21 cellular contexts compared by ENCODE assay signal in the genomic region with DNA sequence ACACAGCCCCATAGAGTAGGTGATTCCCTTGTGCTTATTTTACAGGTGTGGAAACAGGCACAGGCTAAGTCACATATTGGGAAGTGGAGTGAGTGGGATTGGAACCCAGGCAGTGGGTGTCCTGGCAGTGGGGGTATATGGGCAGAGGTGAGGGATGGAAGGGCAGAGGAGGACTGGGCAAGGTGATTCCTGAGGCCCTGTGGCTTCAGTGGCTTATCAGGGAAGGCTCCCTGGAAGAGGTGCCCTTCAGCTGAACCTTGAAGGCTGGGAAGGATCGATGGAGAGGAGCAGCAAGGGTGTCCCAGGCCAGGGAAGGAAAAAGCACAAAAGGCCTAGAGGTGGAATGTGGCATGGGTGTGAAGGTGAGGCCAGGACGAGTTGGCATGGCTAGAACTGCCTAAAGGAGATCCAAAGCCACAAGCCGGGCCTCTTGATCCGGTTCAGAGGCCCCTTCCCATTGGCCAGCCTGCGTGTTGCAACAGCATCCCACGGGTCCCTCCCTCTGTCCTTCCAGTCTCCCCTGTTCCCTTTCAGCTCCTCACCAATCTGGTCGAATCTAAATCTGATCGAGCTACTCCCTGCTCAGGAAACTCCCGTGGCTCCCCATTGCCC. TPM values are rescaled to one million over a fixed set of nuclear protein-coding genes. Genes with fewer than 3 reads are reported as not detected.
DNase-seq lines count a peak whose midpoint lies in the region; ATAC-seq and TF ChIP-seq lines count a peak whose summit lies in the region.
"Had no signal": no experiment of that assay in that cellular context is flagged by ENCODE, and none has a peak within 500 bp of the region (broad histone marks: within the 10 kb centered on the region; RNA-seq: fewer than 3 reads in every experiment).

No MANE protein-coding gene starts in this region.

- no peak for ATAC-seq in activated T-cell treated with anti-CD3 and anti-CD28 coated beads, Interleukin-2, amount 50 U/mL, for 72 hours (replicated peaks in 1 of 2)
- ATAC-seq in activated T-helper 17 cell treated with anti-CD3 and anti-CD28 coated beads, Interleukin-2, amount 50 U/mL, for 72 hours (replicated peaks): no peak
- no peak for ATAC-seq in GM18907 (IDR thresholded peaks at IDR 0.05; ENCODE audit: unreplicated experiment)
- ATAC-seq in SK-N-SH treated with all-trans-retinoic acid at 6 μM for 48 hours: no peak
- ATAC-seq: GM23338, Panc1 had no signal

- H3K27ac Mint-ChIP-seq in activated T-cell treated with anti-CD3 and anti-CD28 coated beads, Interleukin-2, amount 50 U/mL, for 24 hours: peak overlapping the region; percentile 44
- H3K27ac Mint-ChIP-seq in activated T-cell treated with anti-CD3 and anti-CD28 coated beads, Interleukin-2, amount 50 U/mL, for 72 hours: no peak overlapping the region
- peak overlapping the region; percentile 4 for H3K27ac Mint-ChIP-seq in activated T-helper 17 cell treated with anti-CD3 and anti-CD28 coated beads, Interleukin-2, amount 50 U/mL, for 72 hours
- peak overlapping the region; percentile 82 for H3K27ac Mint-ChIP-seq in neural crest cell (ENCODE audit: unreplicated experiment)
- no peak overlapping the region for H3K27ac Mint-ChIP-seq in activated T-helper 1 cell treated with anti-CD3 and anti-CD28 coated beads, Interleukin-12 subunit alpha, Interleukin-12 subunit beta, Interleukin-2, Interleukin-4 antibody, amounts not matched to agents 30 ng/mL and 10 ng/mL and 1 ng/mL, durations not matched to agents 14 hours and 24 hours and 36 hours
- H3K27ac Mint-ChIP-seq: GM23338 had no signal

- TF ChIP-seq CTCF in neural crest cell (conservative IDR thresholded peaks at IDR 0.05): no peak

- H3K36me3 Mint-ChIP-seq in activated T-cell treated with anti-CD3 and anti-CD28 coated beads, Interleukin-2, amount 50 U/mL, for 24 hours (ENCODE audit: low read depth): peaks cover 53% of the 10 kb centered on the region
- peaks cover 10 to 33% of the 10 kb centered on the region in 2 donors for H3K36me3 Mint-ChIP-seq in activated T-cell treated with anti-CD3 and anti-CD28 coated beads, Interleukin-2, amount 50 U/mL, for 72 hours (ENCODE audit: insufficient read depth in 2 of 2)
- H3K36me3 Mint-ChIP-seq in activated T-helper 17 cell treated with anti-CD3 and anti-CD28 coated beads, Interleukin-2, amount 50 U/mL, for 72 hours (ENCODE audit: low read depth): peaks cover 11% of the 10 kb centered on the region
- H3K36me3 Mint-ChIP-seq in neural crest cell (ENCODE audit: low read depth): peaks cover 17% of the 10 kb centered on the region
- H3K36me3 Mint-ChIP-seq in activated T-helper 1 cell treated with anti-CD3 and anti-CD28 coated beads, Interleukin-12 subunit alpha, Interleukin-12 subunit beta, Interleukin-2, Interleukin-4 antibody, amounts not matched to agents 30 ng/mL and 10 ng/mL and 1 ng/mL, durations not matched to agents 14 hours and 24 hours and 36 hours (ENCODE audit: low read depth): peaks cover 25% of the 10 kb centered on the region

- intact Hi-C loops in activated T-helper 1 cell treated with anti-CD3 and anti-CD28 coated beads, Interleukin-12 subunit alpha, Interleukin-12 subunit beta, Interleukin-2, Interleukin-4 antibody, amounts not matched to agents 30 ng/mL and 10 ng/mL and 1 ng/mL, durations not matched to agents 14 hours and 24 hours and 36 hours (cut with micrococcal nuclease): no loop called here

- H3K27me3 Mint-ChIP-seq in activated T-cell treated with anti-CD3 and anti-CD28 coated beads, Interleukin-2, amount 50 U/mL, for 24 hours: no peaks in the 10 kb centered on the region
- H3K27me3 Mint-ChIP-seq in activated T-cell treated with anti-CD3 and anti-CD28 coated beads, Interleukin-2, amount 50 U/mL, for 72 hours (ENCODE audit: low read depth): no peaks in the 10 kb centered on the region
- H3K27me3 Mint-ChIP-seq in activated T-helper 17 cell treated with anti-CD3 and anti-CD28 coated beads, Interleukin-2, amount 50 U/mL, for 72 hours: no peaks in the 10 kb centered on the region
- no peaks in the 10 kb centered on the region for H3K27me3 Mint-ChIP-seq in neural crest cell (ENCODE audit: low read depth)
- no peaks in the 10 kb centered on the region for H3K27me3 Mint-ChIP-seq in activated T-helper 1 cell treated with anti-CD3 and anti-CD28 coated beads, Interleukin-12 subunit alpha, Interleukin-12 subunit beta, Interleukin-2, Interleukin-4 antibody, amounts not matched to agents 30 ng/mL and 10 ng/mL and 1 ng/mL, durations not matched to agents 14 hours and 24 hours and 36 hours (ENCODE audit: insufficient read depth)

- DNase-seq in activated T-cell treated with anti-CD3 and anti-CD28 coated beads, Interleukin-2, amount 50 U/mL, for 24 hours: no peak
- DNase-seq in activated T-cell treated with anti-CD3 and anti-CD28 coated beads, Interleukin-2, amount 50 U/mL, for 72 hours: no peak
- no peak for DNase-seq in neural crest cell (ENCODE audit: low read depth, low spot score)
- no peak for DNase-seq in activated T-helper 1 cell treated with anti-CD3 and anti-CD28 coated beads, Interleukin-12 subunit alpha, Interleukin-12 subunit beta, Interleukin-2, Interleukin-4 antibody, amounts not matched to agents 30 ng/mL and 10 ng/mL and 1 ng/mL, durations not matched to agents 14 hours and 24 hours and 36 hours (ENCODE audit: low spot score)
- DNase-seq: 8988T, Calu3, DMS153, DND-41, KG1, NCI-H1048, NCI-H1417, NCI-H1694 treated with DMSO at 0.1 percent for 48 hours, NCI-H2081, NCI-H2227 treated with DMSO at 0.1 percent for 48 hours, NCI-H69, SIG-M5 had no signal

- H3K4me1 Mint-ChIP-seq in activated T-cell treated with anti-CD3 and anti-CD28 coated beads, Interleukin-2, amount 50 U/mL, for 24 hours (ENCODE audit: low read depth): peaks cover 4% of the 10 kb centered on the region
- H3K4me1 Mint-ChIP-seq in activated T-cell treated with anti-CD3 and anti-CD28 coated beads, Interleukin-2, amount 50 U/mL, for 72 hours (ENCODE audit: low read depth): peaks cover 4% of the 10 kb centered on the region
- H3K4me1 Mint-ChIP-seq in activated T-helper 17 cell treated with anti-CD3 and anti-CD28 coated beads, Interleukin-2, amount 50 U/mL, for 72 hours: peaks cover 16% of the 10 kb centered on the region
- H3K4me1 Mint-ChIP-seq in neural crest cell: peaks cover 13% of the 10 kb centered on the region
- no peaks in the 10 kb centered on the region for H3K4me1 Mint-ChIP-seq in activated T-helper 1 cell treated with anti-CD3 and anti-CD28 coated beads, Interleukin-12 subunit alpha, Interleukin-12 subunit beta, Interleukin-2, Interleukin-4 antibody, amounts not matched to agents 30 ng/mL and 10 ng/mL and 1 ng/mL, durations not matched to agents 14 hours and 24 hours and 36 hours (ENCODE audit: low read depth)

- H3K4me3 Mint-ChIP-seq in activated T-cell treated with anti-CD3 and anti-CD28 coated beads, Interleukin-2, amount 50 U/mL, for 24 hours: no peak overlapping the region
- no peak overlapping the region for H3K4me3 Mint-ChIP-seq in activated T-cell treated with anti-CD3 and anti-CD28 coated beads, Interleukin-2, amount 50 U/mL, for 72 hours
- H3K4me3 Mint-ChIP-seq in activated T-helper 17 cell treated with anti-CD3 and anti-CD28 coated beads, Interleukin-2, amount 50 U/mL, for 72 hours: no peak overlapping the region
- H3K4me3 Mint-ChIP-seq in neural crest cell: no peak overlapping the region
- no peak overlapping the region for H3K4me3 Mint-ChIP-seq in activated T-helper 1 cell treated with anti-CD3 and anti-CD28 coated beads, Interleukin-12 subunit alpha, Interleukin-12 subunit beta, Interleukin-2, Interleukin-4 antibody, amounts not matched to agents 30 ng/mL and 10 ng/mL and 1 ng/mL, durations not matched to agents 14 hours and 24 hours and 36 hours
- H3K4me3 Mint-ChIP-seq: GM23338 had no signal

- H3K9me3 Mint-ChIP-seq in activated T-cell treated with anti-CD3 and anti-CD28 coated beads, Interleukin-2, amount 50 U/mL, for 24 hours: no peaks in the 10 kb centered on the region
- H3K9me3 Mint-ChIP-seq in activated T-cell treated with anti-CD3 and anti-CD28 coated beads, Interleukin-2, amount 50 U/mL, for 72 hours: peaks cover 2 to 6% of the 10 kb centered on the region in 2 donors
- H3K9me3 Mint-ChIP-seq in activated T-helper 17 cell treated with anti-CD3 and anti-CD28 coated beads, Interleukin-2, amount 50 U/mL, for 72 hours: no peaks in the 10 kb centered on the region
- H3K9me3 Mint-ChIP-seq in neural crest cell: peaks cover 14% of the 10 kb centered on the region
- H3K9me3 Mint-ChIP-seq in activated T-helper 1 cell treated with anti-CD3 and anti-CD28 coated beads, Interleukin-12 subunit alpha, Interleukin-12 subunit beta, Interleukin-2, Interleukin-4 antibody, amounts not matched to agents 30 ng/mL and 10 ng/mL and 1 ng/mL, durations not matched to agents 14 hours and 24 hours and 36 hours: no peaks in the 10 kb centered on the region
- H3K9me3 Mint-ChIP-seq: GM23338 had no signal

TF ChIP-seq in SK-N-SH treated with all-trans-retinoic acid at 6 μM for 48 hours, 23 proteins besides CTCF, POLR2A, EP300 and RAD21:
- TF ChIP-seq ZNF565 (CRISPR knock-in tag; conservative IDR thresholded peaks at IDR 0.05; ENCODE audit: low read depth) (no peak), POU6F1 (CRISPR knock-in tag; IDR thresholded peaks at IDR 0.05; ENCODE audit: borderline replicate concordance, low read depth) (no peak), GLIS3 (CRISPR knock-in tag; IDR thresholded peaks at IDR 0.05) (no peak), ZNF8 (CRISPR knock-in tag; IDR thresholded peaks at IDR 0.05) (no peak), CSDC2 (CRISPR knock-in tag; IDR thresholded peaks at IDR 0.05) (no peak)

RNA-seq across cellular contexts. Expression of gene MCM5, which starts 41.7 kb away (rescaled TPM):
- total RNA-seq in activated T-cell treated with anti-CD3 and anti-CD28 coated beads, Interleukin-2, amount 50 U/mL, for 72 hours: 100 to 1,000 TPM; 290 to 370 TPM
- total RNA-seq in activated T-helper 17 cell treated with anti-CD3 and anti-CD28 coated beads, Interleukin-2, amount 50 U/mL, for 72 hours: 100 to 1,000 TPM; 124 to 273 TPM
- total RNA-seq in neural crest cell: 174 and 187 TPM in 2 replicates
- total RNA-seq in activated T-helper 1 cell treated with anti-CD3 and anti-CD28 coated beads, Interleukin-12 subunit alpha, Interleukin-12 subunit beta, Interleukin-2, Interleukin-4 antibody, amounts not matched to agents 30 ng/mL and 10 ng/mL and 1 ng/mL, durations not matched to agents 14 hours and 24 hours and 36 hours: 297 and 307 TPM in 2 replicates

Comparison
In these comparisons a context has a peak if more than half of its experiments do, and no peak if none do; other contexts are left out.
1. H3K27ac Mint-ChIP-seq: peak in activated T-cell treated with anti-CD3 and anti-CD28 coated beads, Interleukin-2, amount 50 U/mL, for 24 hours (single experiment), activated T-helper 17 cell treated with anti-CD3 and anti-CD28 coated beads, Interleukin-2, amount 50 U/mL, for 72 hours (single experiment) and neural crest cell (single experiment); none in activated T-cell treated with anti-CD3 and anti-CD28 coated beads, Interleukin-2, amount 50 U/mL, for 72 hours (single experiment) and activated T-helper 1 cell treated with anti-CD3 and anti-CD28 coated beads, Interleukin-12 subunit alpha, Interleukin-12 subunit beta, Interleukin-2, Interleukin-4 antibody, amounts not matched to agents 30 ng/mL and 10 ng/mL and 1 ng/mL, durations not matched to agents 14 hours and 24 hours and 36 hours (single experiment).